ENCODE assay signal across 9 cellular contexts in genomic region chr20:62523473-62524203, GRCh38. TPM values are rescaled to one million over a fixed set of nuclear protein-coding genes. Genes with fewer than 3 reads are reported as not detected.
DNase-seq lines count a peak whose midpoint lies in the region; ATAC-seq and FAIRE-seq lines count a peak whose summit lies in the region.
"Had no signal": no experiment of that assay in that cellular context is flagged by ENCODE, and none has a peak within 500 bp of the region (broad histone marks: within the 10 kb centered on the region; RNA-seq: fewer than 3 reads in every experiment).

No MANE protein-coding gene starts in this region.

- H3K9me3 ChIP-seq in iPS-18a (ENCODE audit: control insufficient read depth, low read depth, low read length) (no peaks in the 10 kb centered on the region), aorta (ENCODE audit: control insufficient read depth, low read length) (no peaks in the 10 kb centered on the region), small intestine (ENCODE audit: control insufficient read depth, low read depth) (no peaks in the 10 kb centered on the region)

- H3K9ac ChIP-seq in iPS-18a (ENCODE audit: low read length), result no peak overlapping the region

- H3K4me3 ChIP-seq in iPS-18a (ENCODE audit: low read length) (peak overlapping the region; percentile 5), aorta (ENCODE audit: low read length in 2 of 2) (no peak overlapping the region), small intestine (ENCODE audit: low read depth in 1 of 2, low read length in 2 of 2) (no peak overlapping the region)

- H3K4me1 ChIP-seq in iPS-18a (ENCODE audit: control insufficient read depth, low read depth, low read length) (peaks cover 12% of the 10 kb centered on the region), aorta (ENCODE audit: control insufficient read depth in 1 of 2, insufficient read depth in 2 of 2, low read length in 2 of 2) (no peaks in the 10 kb centered on the region), small intestine (ENCODE audit: control insufficient read depth in 2 of 2, insufficient read depth in 1 of 2, low read depth in 1 of 2, low read length in 1 of 2) (no peaks in the 10 kb centered on the region)

- H3K36me3 ChIP-seq in iPS-18a (ENCODE audit: control insufficient read depth, low read depth, low read length) (no peaks in the 10 kb centered on the region), aorta (ENCODE audit: control insufficient read depth in 1 of 2, insufficient read depth in 2 of 2, low read length in 1 of 2) (no peaks in the 10 kb centered on the region), small intestine (ENCODE audit: control insufficient read depth in 2 of 2, insufficient read depth in 2 of 2, low read length in 2 of 2) (no peaks in the 10 kb centered on the region)

- intact Hi-C loops in aorta (cut with DNase I), result no loop called here

- no peak overlapping the region for H3K27ac ChIP-seq in iPS-18a (ENCODE audit: low read length)
- no peak overlapping the region for H3K27ac ChIP-seq in aorta (ENCODE audit: low read depth in 1 of 2, low read length in 2 of 2)
- H3K27ac ChIP-seq in small intestine (ENCODE audit: low read depth in 1 of 2, low read length in 1 of 2), result no peak overlapping the region

- 46 to 55% methylated on average over 26 of the region's 26 CpGs for WGBS in aorta, 2 donors
- 35 to 56% (median 45%) methylated on average over 26 of the region's 26 CpGs for WGBS in small intestine, 3 donors

- peak; percentile 48 for DNase-seq in M059J (ENCODE audit: low read depth)
- DNase-seq in activated CD8-positive, alpha-beta memory T cell treated with anti-CD3 and anti-CD28 coated beads for 1 hour (ENCODE audit: extremely low read depth in 1 of 2, low read depth in 1 of 2), result peak; percentile 16 to 40
- peak; percentile 60 to 82 for DNase-seq in stimulated activated CD8-positive, alpha-beta memory T cell treated with anti-CD3 and anti-CD28 coated beads, Interleukin-7, amount 100 ng/mL, for 48 hours (ENCODE audit: extremely low read depth in 1 of 2, low read depth in 1 of 2)
- DNase-seq in GM19240 (ENCODE audit: insufficient read length, low spot score), result no peak
- DNase-seq in NCI-H446 treated with DMSO at 0.1 percent for 48 hours (lab: John Stamatoyannopoulos, UW), result no peak
- DNase-seq in aorta, result no peak
- no peak for DNase-seq in small intestine

- no peak for FAIRE-seq in small intestine (lab: Jason Lieb, UNC)

- H3K27me3 ChIP-seq in iPS-18a (ENCODE audit: control insufficient read depth, insufficient read depth, low read length) (no peaks in the 10 kb centered on the region), aorta (ENCODE audit: control insufficient read depth in 1 of 2, insufficient read depth in 2 of 2, low read length in 1 of 2) (no peaks in the 10 kb centered on the region), small intestine (ENCODE audit: control insufficient read depth in 2 of 2, insufficient read depth in 2 of 2, low read length in 2 of 2) (peaks cover 0 to 3% of the 10 kb centered on the region in 2 donors)

- ATAC-seq in aorta (ENCODE audit: low FRiP score), result no peak

RNA-seq across cellular contexts. Expression of gene GATA5, which starts 47.8 kb away (rescaled TPM):
- not detected in 2 replicates for total RNA-seq in M059J (2014; rRNA removed; shearing (Covaris generic))
- 1 to 10 TPM in 1 of 2 donors, under 1 TPM in 1; 0.16 to 1.6 TPM for total RNA-seq in aorta
- polyA plus RNA-seq in aorta (1 to 10 TPM in 1 of 2 donors, under 1 TPM in 1; 0.28 to 3.5 TPM), small intestine (10 to 100 TPM; 11.9 to 35.1 (median 34.2) TPM)
- polyA plus RNA-seq: IgD-negative memory B cell had no signal

Comparison
In these comparisons a context has a peak if more than half of its experiments do, and no peak if none do; other contexts are left out.
1. DNase-seq: peak in M059J (single experiment), activated CD8-positive, alpha-beta memory T cell treated with anti-CD3 and anti-CD28 coated beads for 1 hour (2 of 2) and stimulated activated CD8-positive, alpha-beta memory T cell treated with anti-CD3 and anti-CD28 coated beads, Interleukin-7, amount 100 ng/mL, for 48 hours (2 of 2); none in GM19240 (single experiment), NCI-H446 treated with DMSO at 0.1 percent for 48 hours (single experiment), aorta (0 of 2) and small intestine (single experiment).